ENCODE assay signal across 1 cellular context in genomic region chr21:45478115-45478801, GRCh38.
TF ChIP-seq lines count a peak whose summit lies in the region.

No MANE protein-coding gene starts in this region.

TF ChIP-seq in K562, 482 proteins besides CTCF, POLR2A, EP300 and RAD21 (continued from another document and continues in another):
- TF ChIP-seq PRPF4 (IDR thresholded peaks at IDR 0.05; ENCODE audit: insufficient read depth, low read depth, low read length, poor library complexity, severe bottlenecking) (no peak), THRB (CRISPR knock-in tag; conservative IDR thresholded peaks at IDR 0.05) (0 out of 2 replicates have a peak, but pooled peaks have one; percentile 19), ARNT (IDR thresholded peaks at IDR 0.05) (0 out of 4 replicates have a peak, but pooled peaks of 1 of the 2 experiments have one; percentile 35), ZFPM2 (CRISPR knock-in tag; IDR thresholded peaks at IDR 0.05) (no peak), ZNF766 (CRISPR knock-in tag; conservative IDR thresholded peaks at IDR 0.05) (no peak), SUPT5H (IDR thresholded peaks at IDR 0.05) (no peak), TARDBP (IDR thresholded peaks at IDR 0.05) (peak; percentile 56; the same call in 1 of the 2 replicates), ZBED1 (IDR thresholded peaks at IDR 0.05) (no peak), ZKSCAN1 (IDR thresholded peaks at IDR 0.05; ENCODE audit: low read depth, low read length) (no peak), JUND (IDR thresholded peaks at IDR 0.05; ENCODE audit: borderline replicate concordance, low read depth, low read length) (no peak), JUND (tag; IDR thresholded peaks at IDR 0.05; ENCODE audit: borderline replicate concordance, low read depth, low read length) (peak; percentile 24; the same call in 1 of the 3 replicates), KHSRP (IDR thresholded peaks at IDR 0.05) (no peak), POLR2AphosphoS5 (IDR thresholded peaks at IDR 0.05; ENCODE audit: control insufficient read depth, insufficient read depth, low read depth, low read length) (no peak), CTBP1 (IDR thresholded peaks at IDR 0.05; ENCODE audit: borderline replicate concordance) (peak; percentile 44; the same call in 1 of the 2 replicates), FOXA1 (IDR thresholded peaks at IDR 0.05; ENCODE audit: borderline replicate concordance) (no peak), CREB1 (IDR thresholded peaks at IDR 0.05) (no peak), CREB1 (CRISPR knock-in tag; IDR thresholded peaks at IDR 0.05) (0 out of 2 replicates have a peak, but pooled peaks have one; percentile 22), CBX8 (IDR thresholded peaks at IDR 0.05; ENCODE audit: borderline replicate concordance, extremely low read depth, low read depth, low read length, poor library complexity, severe bottlenecking) (no peak), RBM39 (optimal IDR thresholded peaks at IDR 0.05; ENCODE audit: low read depth, low read length) (no peak), GATAD2A (IDR thresholded peaks at IDR 0.05) (0 out of 2 replicates have a peak, but pooled peaks have one; percentile 31), NFRKB (IDR thresholded peaks at IDR 0.05; ENCODE audit: low read depth) (0 out of 2 replicates have a peak, but pooled peaks have one; percentile 29), ZNF695 (CRISPR knock-in tag; IDR thresholded peaks at IDR 0.05) (no peak), JUNB (CRISPR knock-in tag; conservative IDR thresholded peaks at IDR 0.05) (no peak), RB1 (IDR thresholded peaks at IDR 0.05; ENCODE audit: low read depth) (peak; percentile 62; the same call in 1 of the 2 replicates), ZNF76 (CRISPR knock-in tag; IDR thresholded peaks at IDR 0.05; ENCODE audit: borderline replicate concordance) (0 out of 2 replicates have a peak, but pooled peaks have one; percentile 35), NR2C1 (IDR thresholded peaks at IDR 0.05) (peak; percentile 26; the same call in 1 of the 2 replicates), NR2C1 (tag; IDR thresholded peaks at IDR 0.05) (no peak), CREBBP (IDR thresholded peaks at IDR 0.05; ENCODE audit: low read depth, low read length) (no peak), ZSCAN29 (IDR thresholded peaks at IDR 0.05) (no peak), ZNF584 (CRISPR knock-in tag; IDR thresholded peaks at IDR 0.05; ENCODE audit: low read depth) (no peak), ZNF507 (tag; conservative IDR thresholded peaks at IDR 0.05) (no peak), MXI1 (IDR thresholded peaks at IDR 0.05; ENCODE audit: low read depth, low read length) (no peak), BRD9 (IDR thresholded peaks at IDR 0.05; ENCODE audit: low read depth, partially characterized antibody) (peak; percentile 88), ZNF79 (CRISPR knock-in tag; IDR thresholded peaks at IDR 0.05; ENCODE audit: low read depth) (no peak), IFI16 (CRISPR knock-in tag; IDR thresholded peaks at IDR 0.05) (no peak), ZNF589 (CRISPR knock-in tag; IDR thresholded peaks at IDR 0.05; ENCODE audit: low read depth) (no peak), ELF4 (CRISPR knock-in tag; IDR thresholded peaks at IDR 0.05) (no peak), TEAD2 (tag; IDR thresholded peaks at IDR 0.05) (no peak), MIER1 (IDR thresholded peaks at IDR 0.05; ENCODE audit: low read depth) (no peak), MTA3 (IDR thresholded peaks at IDR 0.05; ENCODE audit: borderline replicate concordance) (peak; percentile 70), ZBTB43 (CRISPR knock-in tag; IDR thresholded peaks at IDR 0.05) (peak; percentile 46; the same call in 1 of the 2 replicates), MYC (IDR thresholded peaks at IDR 0.05; ENCODE audit: low read depth, low read length) (peak; percentile 70), MYC (CRISPR knock-in tag; IDR thresholded peaks at IDR 0.05; ENCODE audit: borderline replicate concordance, low read depth) (no peak), TCF7 (IDR thresholded peaks at IDR 0.05; ENCODE audit: borderline replicate concordance) (no peak), ZNF444 (CRISPR knock-in tag; IDR thresholded peaks at IDR 0.05) (no peak), RBFOX2 (IDR thresholded peaks at IDR 0.05; ENCODE audit: low read depth, low read length) (0 out of 2 replicates have a peak, but pooled peaks have one; percentile 13)
- TF ChIP-seq, protein P1, sequence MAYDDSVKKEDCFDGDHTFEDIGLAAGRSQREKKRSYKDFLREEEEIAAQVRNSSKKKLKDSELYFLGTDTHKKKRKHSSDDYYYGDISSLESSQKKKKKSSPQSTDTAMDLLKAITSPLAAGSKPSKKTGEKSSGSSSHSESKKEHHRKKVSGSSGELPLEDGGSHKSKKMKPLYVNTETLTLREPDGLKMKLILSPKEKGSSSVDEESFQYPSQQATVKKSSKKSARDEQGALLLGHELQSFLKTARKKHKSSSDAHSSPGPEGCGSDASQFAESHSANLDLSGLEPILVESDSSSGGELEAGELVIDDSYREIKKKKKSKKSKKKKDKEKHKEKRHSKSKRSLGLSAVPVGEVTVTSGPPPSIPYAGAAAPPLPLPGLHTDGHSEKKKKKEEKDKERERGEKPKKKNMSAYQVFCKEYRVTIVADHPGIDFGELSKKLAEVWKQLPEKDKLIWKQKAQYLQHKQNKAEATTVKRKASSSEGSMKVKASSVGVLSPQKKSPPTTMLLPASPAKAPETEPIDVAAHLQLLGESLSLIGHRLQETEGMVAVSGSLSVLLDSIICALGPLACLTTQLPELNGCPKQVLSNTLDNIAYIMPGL (CRISPR knock-in tag; IDR thresholded peaks at IDR 0.05) = no peak
- TF ChIP-seq, protein P2, sequence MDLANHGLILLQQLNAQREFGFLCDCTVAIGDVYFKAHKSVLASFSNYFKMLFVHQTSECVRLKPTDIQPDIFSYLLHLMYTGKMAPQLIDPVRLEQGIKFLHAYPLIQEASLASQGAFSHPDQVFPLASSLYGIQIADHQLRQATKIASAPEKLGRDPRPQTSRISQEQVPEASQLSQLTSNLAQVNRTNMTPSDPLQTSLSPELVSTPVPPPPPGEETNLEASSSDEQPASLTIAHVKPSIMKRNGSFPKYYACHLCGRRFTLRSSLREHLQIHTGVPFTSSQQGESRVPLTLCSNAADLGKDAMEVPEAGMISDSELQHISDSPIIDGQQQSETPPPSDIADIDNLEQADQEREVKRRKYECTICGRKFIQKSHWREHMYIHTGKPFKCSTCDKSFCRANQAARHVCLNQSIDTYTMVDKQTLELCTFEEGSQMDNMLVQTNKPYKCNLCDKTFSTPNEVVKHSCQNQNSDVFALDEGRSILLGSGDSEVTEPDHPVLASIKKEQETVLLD (IDR thresholded peaks at IDR 0.05) = peak; percentile 59
- TF ChIP-seq, protein P3, sequence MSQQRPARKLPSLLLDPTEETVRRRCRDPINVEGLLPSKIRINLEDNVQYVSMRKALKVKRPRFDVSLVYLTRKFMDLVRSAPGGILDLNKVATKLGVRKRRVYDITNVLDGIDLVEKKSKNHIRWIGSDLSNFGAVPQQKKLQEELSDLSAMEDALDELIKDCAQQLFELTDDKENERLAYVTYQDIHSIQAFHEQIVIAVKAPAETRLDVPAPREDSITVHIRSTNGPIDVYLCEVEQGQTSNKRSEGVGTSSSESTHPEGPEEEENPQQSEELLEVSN (IDR thresholded peaks at IDR 0.05; ENCODE audit: borderline replicate concordance in 1 of 2, extremely low read depth in 1 of 2, insufficient read depth in 1 of 2, insufficient read length in 1 of 2, low read depth in 1 of 2, low read length in 1 of 2, poor library complexity in 1 of 2, severe bottlenecking in 1 of 2) = peak; percentile 85 to 93
- TF ChIP-seq, protein P4, sequence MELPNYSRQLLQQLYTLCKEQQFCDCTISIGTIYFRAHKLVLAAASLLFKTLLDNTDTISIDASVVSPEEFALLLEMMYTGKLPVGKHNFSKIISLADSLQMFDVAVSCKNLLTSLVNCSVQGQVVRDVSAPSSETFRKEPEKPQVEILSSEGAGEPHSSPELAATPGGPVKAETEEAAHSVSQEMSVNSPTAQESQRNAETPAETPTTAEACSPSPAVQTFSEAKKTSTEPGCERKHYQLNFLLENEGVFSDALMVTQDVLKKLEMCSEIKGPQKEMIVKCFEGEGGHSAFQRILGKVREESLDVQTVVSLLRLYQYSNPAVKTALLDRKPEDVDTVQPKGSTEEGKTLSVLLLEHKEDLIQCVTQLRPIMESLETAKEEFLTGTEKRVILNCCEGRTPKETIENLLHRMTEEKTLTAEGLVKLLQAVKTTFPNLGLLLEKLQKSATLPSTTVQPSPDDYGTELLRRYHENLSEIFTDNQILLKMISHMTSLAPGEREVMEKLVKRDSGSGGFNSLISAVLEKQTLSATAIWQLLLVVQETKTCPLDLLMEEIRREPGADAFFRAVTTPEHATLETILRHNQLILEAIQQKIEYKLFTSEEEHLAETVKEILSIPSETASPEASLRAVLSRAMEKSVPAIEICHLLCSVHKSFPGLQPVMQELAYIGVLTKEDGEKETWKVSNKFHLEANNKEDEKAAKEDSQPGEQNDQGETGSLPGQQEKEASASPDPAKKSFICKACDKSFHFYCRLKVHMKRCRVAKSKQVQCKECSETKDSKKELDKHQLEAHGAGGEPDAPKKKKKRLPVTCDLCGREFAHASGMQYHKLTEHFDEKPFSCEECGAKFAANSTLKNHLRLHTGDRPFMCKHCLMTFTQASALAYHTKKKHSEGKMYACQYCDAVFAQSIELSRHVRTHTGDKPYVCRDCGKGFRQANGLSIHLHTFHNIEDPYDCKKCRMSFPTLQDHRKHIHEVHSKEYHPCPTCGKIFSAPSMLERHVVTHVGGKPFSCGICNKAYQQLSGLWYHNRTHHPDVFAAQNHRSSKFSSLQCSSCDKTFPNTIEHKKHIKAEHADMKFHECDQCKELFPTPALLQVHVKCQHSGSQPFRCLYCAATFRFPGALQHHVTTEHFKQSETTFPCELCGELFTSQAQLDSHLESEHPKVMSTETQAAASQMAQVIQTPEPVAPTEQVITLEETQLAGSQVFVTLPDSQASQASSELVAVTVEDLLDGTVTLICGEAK (IDR thresholded peaks at IDR 0.05) = 0 out of 2 replicates have a peak, but pooled peaks have one; percentile 24
- TF ChIP-seq, protein P4 (CRISPR knock-in tag; IDR thresholded peaks at IDR 0.05) = no peak
- TF ChIP-seq, protein P5, sequence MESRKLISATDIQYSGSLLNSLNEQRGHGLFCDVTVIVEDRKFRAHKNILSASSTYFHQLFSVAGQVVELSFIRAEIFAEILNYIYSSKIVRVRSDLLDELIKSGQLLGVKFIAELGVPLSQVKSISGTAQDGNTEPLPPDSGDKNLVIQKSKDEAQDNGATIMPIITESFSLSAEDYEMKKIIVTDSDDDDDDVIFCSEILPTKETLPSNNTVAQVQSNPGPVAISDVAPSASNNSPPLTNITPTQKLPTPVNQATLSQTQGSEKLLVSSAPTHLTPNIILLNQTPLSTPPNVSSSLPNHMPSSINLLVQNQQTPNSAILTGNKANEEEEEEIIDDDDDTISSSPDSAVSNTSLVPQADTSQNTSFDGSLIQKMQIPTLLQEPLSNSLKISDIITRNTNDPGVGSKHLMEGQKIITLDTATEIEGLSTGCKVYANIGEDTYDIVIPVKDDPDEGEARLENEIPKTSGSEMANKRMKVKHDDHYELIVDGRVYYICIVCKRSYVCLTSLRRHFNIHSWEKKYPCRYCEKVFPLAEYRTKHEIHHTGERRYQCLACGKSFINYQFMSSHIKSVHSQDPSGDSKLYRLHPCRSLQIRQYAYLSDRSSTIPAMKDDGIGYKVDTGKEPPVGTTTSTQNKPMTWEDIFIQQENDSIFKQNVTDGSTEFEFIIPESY (CRISPR knock-in tag; IDR thresholded peaks at IDR 0.05) = no peak
